ENCODE assay signal across 1 cellular context in the genomic region with DNA sequence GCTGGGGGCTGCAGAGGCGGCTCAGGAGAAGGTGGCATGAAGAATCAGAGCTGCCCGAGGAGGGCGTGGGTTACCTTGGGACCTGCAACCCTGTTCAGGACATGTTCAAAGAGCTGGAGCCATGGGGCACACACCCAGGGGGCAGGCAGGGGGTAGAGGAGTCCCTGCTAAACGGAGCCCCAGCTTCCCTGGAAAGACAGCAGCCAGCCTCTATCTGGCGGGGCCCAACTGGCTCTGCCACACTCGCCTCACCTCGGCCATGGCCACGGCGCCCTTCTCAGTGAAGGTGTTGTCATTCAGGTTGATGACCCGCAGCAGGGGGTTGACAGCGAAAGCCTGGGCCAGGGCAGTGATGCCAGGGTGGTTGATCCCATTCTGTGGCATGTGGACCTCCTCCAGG.
TF ChIP-seq lines count a peak whose summit lies in the region.

No MANE protein-coding gene starts in this region.

TF ChIP-seq in WTC11, 78 proteins besides CTCF, POLR2A, EP300 and RAD21 (continued from another document):
- TF ChIP-seq, protein P1, sequence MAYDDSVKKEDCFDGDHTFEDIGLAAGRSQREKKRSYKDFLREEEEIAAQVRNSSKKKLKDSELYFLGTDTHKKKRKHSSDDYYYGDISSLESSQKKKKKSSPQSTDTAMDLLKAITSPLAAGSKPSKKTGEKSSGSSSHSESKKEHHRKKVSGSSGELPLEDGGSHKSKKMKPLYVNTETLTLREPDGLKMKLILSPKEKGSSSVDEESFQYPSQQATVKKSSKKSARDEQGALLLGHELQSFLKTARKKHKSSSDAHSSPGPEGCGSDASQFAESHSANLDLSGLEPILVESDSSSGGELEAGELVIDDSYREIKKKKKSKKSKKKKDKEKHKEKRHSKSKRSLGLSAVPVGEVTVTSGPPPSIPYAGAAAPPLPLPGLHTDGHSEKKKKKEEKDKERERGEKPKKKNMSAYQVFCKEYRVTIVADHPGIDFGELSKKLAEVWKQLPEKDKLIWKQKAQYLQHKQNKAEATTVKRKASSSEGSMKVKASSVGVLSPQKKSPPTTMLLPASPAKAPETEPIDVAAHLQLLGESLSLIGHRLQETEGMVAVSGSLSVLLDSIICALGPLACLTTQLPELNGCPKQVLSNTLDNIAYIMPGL (CRISPR knock-in tag; IDR thresholded peaks at IDR 0.05), result no peak
- TF ChIP-seq, protein P2, sequence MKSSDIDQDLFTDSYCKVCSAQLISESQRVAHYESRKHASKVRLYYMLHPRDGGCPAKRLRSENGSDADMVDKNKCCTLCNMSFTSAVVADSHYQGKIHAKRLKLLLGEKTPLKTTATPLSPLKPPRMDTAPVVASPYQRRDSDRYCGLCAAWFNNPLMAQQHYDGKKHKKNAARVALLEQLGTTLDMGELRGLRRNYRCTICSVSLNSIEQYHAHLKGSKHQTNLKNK (CRISPR knock-in tag; IDR thresholded peaks at IDR 0.05), result no peak
- TF ChIP-seq, protein P3, sequence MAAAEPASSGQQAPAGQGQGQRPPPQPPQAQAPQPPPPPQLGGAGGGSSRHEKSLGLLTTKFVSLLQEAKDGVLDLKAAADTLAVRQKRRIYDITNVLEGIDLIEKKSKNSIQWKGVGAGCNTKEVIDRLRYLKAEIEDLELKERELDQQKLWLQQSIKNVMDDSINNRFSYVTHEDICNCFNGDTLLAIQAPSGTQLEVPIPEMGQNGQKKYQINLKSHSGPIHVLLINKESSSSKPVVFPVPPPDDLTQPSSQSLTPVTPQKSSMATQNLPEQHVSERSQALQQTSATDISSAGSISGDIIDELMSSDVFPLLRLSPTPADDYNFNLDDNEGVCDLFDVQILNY (CRISPR knock-in tag; IDR thresholded peaks at IDR 0.05), result no peak
- TF ChIP-seq ZNF138 (CRISPR knock-in tag; conservative IDR thresholded peaks at IDR 0.05) (no peak), TP53 (CRISPR knock-in tag; IDR thresholded peaks at IDR 0.05) (no peak), TCF7 (CRISPR knock-in tag; IDR thresholded peaks at IDR 0.05; ENCODE audit: low read depth) (no peak), NFE2L1 (CRISPR knock-in tag; IDR thresholded peaks at IDR 0.05) (no peak)
TF ChIP-seq in WTC11: peak in this region for 0.
